In the genomic region with DNA sequence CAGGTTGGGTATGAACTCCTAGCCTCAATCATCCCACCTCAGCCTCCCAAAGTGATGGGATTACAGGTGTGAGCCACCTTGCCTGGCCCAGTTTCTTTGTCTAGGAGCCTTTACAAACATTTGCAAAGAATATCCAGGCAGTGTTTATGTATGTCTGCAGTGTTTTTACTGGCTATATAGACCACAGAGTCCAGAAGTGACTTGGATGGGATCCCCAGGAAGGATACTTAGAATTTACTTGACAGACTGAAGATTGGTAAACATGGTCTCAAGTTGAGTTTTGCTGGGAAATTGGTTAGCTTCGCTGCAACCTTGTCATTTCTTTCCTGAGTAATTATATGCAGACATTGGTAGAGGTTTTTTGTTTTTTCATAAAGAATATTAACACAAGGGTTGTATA, we compare ENCODE assay signal across 23 cellular contexts. TPM values are rescaled to one million over a fixed set of nuclear protein-coding genes. Genes with fewer than 3 reads are reported as not detected.
DNase-seq lines count a peak whose midpoint lies in the region; ATAC-seq and TF ChIP-seq lines count a peak whose summit lies in the region.
"Had no signal": no experiment of that assay in that cellular context is flagged by ENCODE, and none has a peak within 500 bp of the region (broad histone marks: within the 10 kb centered on the region; RNA-seq: fewer than 3 reads in every experiment).

No MANE protein-coding gene starts in this region.

- TF ChIP-seq CTCF in gastrocnemius medialis (IDR thresholded peaks at IDR 0.05 in 4 of 5, conservative IDR thresholded peaks at IDR 0.05 in 1 of 5) (no peak), lower lobe of right lung (IDR thresholded peaks at IDR 0.05) (no peak)

- H3K9ac ChIP-seq in BLaER1 treated with 17β-estradiol and CSF1 and Interleukin-3, amounts not matched to agents 10 nM and 100 nM, result peak overlapping the region in 9 of 11 experiments; percentile 56 to 81 (median 75); a peak in 14 of 22 replicates
- H3K9ac ChIP-seq: parathyroid adenoma had no signal

- no peak for DNase-seq in activated CD4-positive, alpha-beta T cell treated with anti-CD3 and anti-CD28 coated beads, Interleukin-2, amount 10 ng/mL, durations not matched to agents 24 days and 14 days
- DNase-seq in activated CD4-positive, alpha-beta T cell treated with anti-CD3 and anti-CD28 coated beads for 4 hours, result no peak
- DNase-seq in gastrocnemius medialis (no peak), ureter (ENCODE audit: low spot score) (no peak), lower lobe of right lung (no peak), SW 1271 (lab: John Stamatoyannopoulos, UW) (no peak)
- DNase-seq: activated CD8-positive, alpha-beta T cell treated with anti-CD3 and anti-CD28 coated beads, Interleukin-2, amount 10 ng/mL, durations not matched to agents 7 days and 5 days; activated naive CD4-positive, alpha-beta T cell treated with anti-CD3 and anti-CD28 coated beads, Interleukin-2, amount 10 ng/mL, durations not matched to agents 7 days and 5 days; CD8-positive, alpha-beta T cell; DMS 273 treated with DMSO at 0.1 percent for 48 hours; islet precursor cell; Karpas-422; left ventricle myocardium superior; NCI-H1417 treated with DMSO at 0.1 percent for 48 hours; NCI-H748 treated with DMSO at 0.1 percent for 48 hours; SJCRH30; spleen had no signal

- H3K27ac ChIP-seq in BLaER1 treated with 17β-estradiol and CSF1 and Interleukin-3, amounts not matched to agents 10 nM and 100 nM, result peak overlapping the region in 9 of 11 experiments; percentile 78 to 89 (median 87); a peak in 18 of 22 replicates
- H3K27ac ChIP-seq in cingulate gyrus (ENCODE audit: low read depth, low read length), result peak overlapping the region; percentile 69
- H3K27ac ChIP-seq in gastrocnemius medialis, result peak overlapping the region in 3 of 4 donors; percentile 82 to 86 (median 83)
- no peak overlapping the region for H3K27ac ChIP-seq in lower lobe of right lung
- H3K27ac ChIP-seq: parathyroid adenoma, SJCRH30 had no signal

- H4K20me1 ChIP-seq in BLaER1 treated with 17β-estradiol and CSF1 and Interleukin-3, amounts not matched to agents 10 nM and 100 nM, result peaks cover 31 to 100% (median 96%) of the 10 kb centered on the region in 11 experiments; a peak in 19 of 22 replicates

- peak overlapping the region; percentile 73 for H3K27ac Mint-ChIP-seq in activated CD4-positive, alpha-beta T cell treated with anti-CD3 and anti-CD28 coated beads, Interleukin-2, amount 10 ng/mL, durations not matched to agents 24 days and 14 days
- H3K27ac Mint-ChIP-seq: activated CD8-positive, alpha-beta T cell treated with anti-CD3 and anti-CD28 coated beads, Interleukin-2, amount 10 ng/mL, durations not matched to agents 7 days and 5 days; activated naive CD4-positive, alpha-beta T cell treated with anti-CD3 and anti-CD28 coated beads, Interleukin-2, amount 10 ng/mL, durations not matched to agents 7 days and 5 days; CD8-positive, alpha-beta T cell had no signal

- H3K4me3 ChIP-seq in BLaER1 treated with 17β-estradiol and CSF1 and Interleukin-3, amounts not matched to agents 10 nM and 100 nM, result no peak overlapping the region
- H3K4me3 ChIP-seq in gastrocnemius medialis (no peak overlapping the region), lower lobe of right lung (no peak overlapping the region)
- H3K4me3 ChIP-seq: right atrium auricular region, SJCRH30, spleen had no signal

- no peaks in the 10 kb centered on the region for H3K9me3 ChIP-seq in BLaER1 treated with 17β-estradiol and CSF1 and Interleukin-3, amounts not matched to agents 10 nM and 100 nM (replicated peaks in 1 of 11)
- H3K9me3 ChIP-seq in gastrocnemius medialis (no peaks in the 10 kb centered on the region), lower lobe of right lung (no peaks in the 10 kb centered on the region)
- H3K9me3 ChIP-seq: right atrium auricular region, SJCRH30, spleen had no signal

- ATAC-seq in gastrocnemius medialis (no peak), lower lobe of right lung (no peak)
- ATAC-seq: activated CD8-positive, alpha-beta T cell treated with anti-CD3 and anti-CD28 coated beads, Interleukin-2, amount 10 ng/mL, durations not matched to agents 7 days and 5 days; CD8-positive, alpha-beta T cell; HCT116; left ventricle myocardium superior had no signal

- peaks cover 72 to 92% (median 82%) of the 10 kb centered on the region in 10 experiments for H3K4me1 ChIP-seq in BLaER1 treated with 17β-estradiol and CSF1 and Interleukin-3, amounts not matched to agents 10 nM and 100 nM
- H3K4me1 ChIP-seq in gastrocnemius medialis (peaks cover 62 to 73% of the 10 kb centered on the region in 2 donors), lower lobe of right lung (peaks cover 53% of the 10 kb centered on the region)

- no peaks in the 10 kb centered on the region for H3K27me3 ChIP-seq in BLaER1 treated with 17β-estradiol and CSF1 and Interleukin-3, amounts not matched to agents 10 nM and 100 nM
- no peaks in the 10 kb centered on the region for H3K27me3 ChIP-seq in gastrocnemius medialis
- no peaks in the 10 kb centered on the region for H3K27me3 ChIP-seq in lower lobe of right lung (ENCODE audit: low read depth)
- H3K27me3 ChIP-seq: right atrium auricular region, SJCRH30, spleen had no signal

- in situ Hi-C loops in gastrocnemius medialis (cut with MboI; ENCODE audit: low sequenced_read_pairs in 4 of 4), result loop anchor here (25.0 kb wide), 5 partner anchors 93 to 343 kb away; no protein-coding TSS in a partner anchor

- peaks cover 62% of the 10 kb centered on the region for H3K4me1 Mint-ChIP-seq in activated CD4-positive, alpha-beta T cell treated with anti-CD3 and anti-CD28 coated beads, Interleukin-2, amount 10 ng/mL, durations not matched to agents 24 days and 14 days

- TF ChIP-seq POLR2A in gastrocnemius medialis (IDR thresholded peaks at IDR 0.05), result no peak

- H3K27me3 Mint-ChIP-seq in activated CD4-positive, alpha-beta T cell treated with anti-CD3 and anti-CD28 coated beads, Interleukin-2, amount 10 ng/mL, durations not matched to agents 24 days and 14 days, result no peaks in the 10 kb centered on the region
- H3K27me3 Mint-ChIP-seq: activated naive CD4-positive, alpha-beta T cell treated with anti-CD3 and anti-CD28 coated beads, Interleukin-2, amount 10 ng/mL, durations not matched to agents 7 days and 5 days had no signal

- H3K36me3 Mint-ChIP-seq in activated CD4-positive, alpha-beta T cell treated with anti-CD3 and anti-CD28 coated beads, Interleukin-2, amount 10 ng/mL, durations not matched to agents 24 days and 14 days (ENCODE audit: low read depth), result peaks cover 45% of the 10 kb centered on the region

- peak overlapping the region; percentile 89 to 99 (median 96); a peak in 21 of 22 replicates for H3K4me2 ChIP-seq in BLaER1 treated with 17β-estradiol and CSF1 and Interleukin-3, amounts not matched to agents 10 nM and 100 nM

- H3K4me3 Mint-ChIP-seq in activated CD4-positive, alpha-beta T cell treated with anti-CD3 and anti-CD28 coated beads, Interleukin-2, amount 10 ng/mL, durations not matched to agents 24 days and 14 days, result no peak overlapping the region
- H3K4me3 Mint-ChIP-seq: activated CD8-positive, alpha-beta T cell treated with anti-CD3 and anti-CD28 coated beads, Interleukin-2, amount 10 ng/mL, durations not matched to agents 7 days and 5 days; activated naive CD4-positive, alpha-beta T cell treated with anti-CD3 and anti-CD28 coated beads, Interleukin-2, amount 10 ng/mL, durations not matched to agents 7 days and 5 days; CD8-positive, alpha-beta T cell had no signal

- H3K9me3 Mint-ChIP-seq in activated CD4-positive, alpha-beta T cell treated with anti-CD3 and anti-CD28 coated beads, Interleukin-2, amount 10 ng/mL, durations not matched to agents 24 days and 14 days, result no peaks in the 10 kb centered on the region
- H3K9me3 Mint-ChIP-seq: activated naive CD4-positive, alpha-beta T cell treated with anti-CD3 and anti-CD28 coated beads, Interleukin-2, amount 10 ng/mL, durations not matched to agents 7 days and 5 days; brain; CD8-positive, alpha-beta T cell had no signal

- peaks cover 0 to 24% (median 14%) of the 10 kb centered on the region in 11 experiments; a peak in 12 of 22 replicates for H3K36me3 ChIP-seq in BLaER1 treated with 17β-estradiol and CSF1 and Interleukin-3, amounts not matched to agents 10 nM and 100 nM
- H3K36me3 ChIP-seq in gastrocnemius medialis (no peaks in the 10 kb centered on the region), lower lobe of right lung (no peaks in the 10 kb centered on the region)
- H3K36me3 ChIP-seq: right atrium auricular region, SJCRH30 had no signal

- intact Hi-C loops in activated CD4-positive, alpha-beta T cell treated with anti-CD3 and anti-CD28 coated beads, Interleukin-2, amount 10 ng/mL, durations not matched to agents 24 days and 14 days (cut with micrococcal nuclease), result no loop called here
- intact Hi-C loops in gastrocnemius medialis (cut with DNase I; ENCODE audit: low total_unique reads), result loop anchor here (5.0 kb wide), 3 partner anchors 83 to 387 kb away; no protein-coding TSS in a partner anchor
- intact Hi-C loops in lower lobe of right lung (cut with DNase I), result no loop called here

RNA-seq across cellular contexts. Expression of a gene that starts 23.8 kb away (rescaled TPM):
- 48.7 and 49.5 TPM in 2 replicates for total RNA-seq in activated CD4-positive, alpha-beta T cell treated with anti-CD3 and anti-CD28 coated beads, Interleukin-2, amount 10 ng/mL, durations not matched to agents 24 days and 14 days
- total RNA-seq in gastrocnemius medialis (10 to 100 TPM; 11.6 to 22.5 (median 16.4) TPM), ureter (17.5 TPM), lower lobe of right lung (16.0 TPM)
